7 cellular contexts compared by ENCODE assay signal in the genomic region with DNA sequence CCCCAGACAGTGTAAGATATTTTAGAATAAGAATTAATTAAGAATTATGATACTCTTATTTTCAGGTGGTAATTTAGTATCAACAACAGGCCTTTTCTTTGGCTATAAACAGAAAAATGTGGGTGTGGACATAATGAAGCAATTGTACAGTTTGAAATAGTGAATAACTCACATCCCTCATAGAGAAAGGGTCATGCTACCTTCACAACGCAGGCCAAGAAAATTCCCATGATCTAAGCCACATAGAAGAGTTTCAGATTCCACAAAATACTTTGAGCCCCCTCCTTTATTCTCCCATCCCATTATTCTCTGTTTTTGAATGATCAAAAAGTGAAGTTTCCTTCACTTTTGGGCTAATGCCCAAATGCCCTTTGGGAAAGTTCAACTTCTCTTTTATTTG.
"Had no signal": no experiment of that assay in that cellular context is flagged by ENCODE, and none has a peak within 500 bp of the region (broad histone marks: within the 10 kb centered on the region; RNA-seq: fewer than 3 reads in every experiment).

No MANE protein-coding gene starts in this region.

- ATAC-seq: HepG2 had no signal

- H3K36me3 ChIP-seq: HAP-1 had no signal

- H3K9ac ChIP-seq: GM23248 had no signal

- H3K9me3 Mint-ChIP-seq: HFFc6 had no signal

- H3K27ac ChIP-seq: GM23248 had no signal

- H3K36me3 Mint-ChIP-seq: IgD-negative memory B cell had no signal

- H3K27me3 Mint-ChIP-seq: IgD-negative memory B cell had no signal

- H3K27ac Mint-ChIP-seq: HFFc6, IgD-negative memory B cell had no signal

- H2AFZ ChIP-seq: GM23248 had no signal

- H3K4me3 ChIP-seq: GM23248, HAP-1 had no signal

- DNase-seq: GM23248, GOT3, H7, HFFc6 had no signal

- H3K4me3 Mint-ChIP-seq: HFFc6, IgD-negative memory B cell had no signal

- H3K9me3 ChIP-seq: HAP-1 had no signal
